ENCODE assay signal across 8 cellular contexts in the genomic region with DNA sequence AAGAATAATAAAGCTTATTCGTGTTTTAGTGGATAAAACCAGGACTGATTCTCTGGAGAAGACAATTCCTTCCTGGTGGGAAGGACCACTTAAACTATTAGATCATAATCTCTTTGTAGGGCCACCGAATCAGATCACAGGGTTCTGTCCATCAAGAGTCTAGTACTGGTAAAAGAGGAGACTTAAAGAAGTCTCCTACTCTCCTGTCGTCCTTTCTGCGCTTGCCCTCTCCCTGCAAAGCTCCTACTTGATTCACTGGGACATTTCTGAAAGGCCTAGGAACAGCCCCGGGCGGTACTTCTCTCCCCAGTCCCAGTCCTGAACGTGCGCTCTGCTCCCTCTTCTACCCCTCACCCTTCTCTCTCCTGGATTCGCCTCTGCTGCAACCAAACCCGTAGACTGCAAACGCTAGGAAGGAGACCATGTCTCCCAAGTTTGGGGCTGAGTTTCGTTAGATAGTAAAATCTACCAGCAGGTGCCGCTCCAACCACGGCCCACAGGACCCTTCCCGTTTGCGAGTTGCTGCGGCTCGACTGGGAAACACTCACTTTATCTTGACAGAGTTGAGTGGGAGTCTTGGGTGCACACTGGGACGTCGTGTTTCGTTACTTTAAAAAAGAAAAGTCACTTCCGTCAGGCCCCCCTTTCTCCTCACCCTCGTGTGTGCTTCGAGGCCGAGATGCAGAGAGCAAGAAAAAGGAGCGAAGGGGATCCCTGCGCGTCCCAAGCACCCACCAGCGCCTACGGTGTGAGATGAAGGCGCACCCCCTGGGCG. TPM values are rescaled to one million over a fixed set of nuclear protein-coding genes. Genes with fewer than 3 reads are reported as not detected.
DNase-seq lines count a peak whose midpoint lies in the region; ATAC-seq, FAIRE-seq and TF ChIP-seq lines count a peak whose summit lies in the region.

No MANE protein-coding gene starts in this region.

- H3K4me3 ChIP-seq in H7 (ENCODE audit: insufficient read depth, low read depth, low read length) (peak overlapping the region; percentile 18; the same call in 1 of the 2 replicates), endothelial cell of umbilical vein (replicated peaks in 1 of 3; ENCODE audit: insufficient read depth in 1 of 3, low read depth in 1 of 3, low read length in 3 of 3) (no peak overlapping the region)

- no peaks in the 10 kb centered on the region for H3K9me1 ChIP-seq in endothelial cell of umbilical vein (replicated peaks; ENCODE audit: control insufficient read depth, extremely low read depth, insufficient read depth, low read length)

- H3K27ac Mint-ChIP-seq in activated CD8-positive, alpha-beta T cell treated with anti-CD3 and anti-CD28 coated beads, Interleukin-2, amount 10 ng/mL, durations not matched to agents 7 days and 5 days = no peak overlapping the region

- dilution Hi-C loops in endothelial cell of umbilical vein (cut with MboI; ENCODE audit: extremely low pct_ligation_motif_present, low sequenced_read_pairs) = no loop called here

- H3K4me3 Mint-ChIP-seq in activated CD8-positive, alpha-beta T cell treated with anti-CD3 and anti-CD28 coated beads, Interleukin-2, amount 10 ng/mL, durations not matched to agents 7 days and 5 days = peak overlapping the region; percentile 65

- peak; percentile 70 to 80 for TF ChIP-seq CTCF in endothelial cell of umbilical vein (IDR thresholded peaks at IDR 0.05; ENCODE audit: extremely low read depth in 1 of 2, insufficient read depth in 1 of 2, low read depth in 1 of 2, low read length in 2 of 2)

- DNase-seq in AG08395 (ENCODE audit: low spot score) (peak; percentile 73), H7 (peak; percentile 88), NCI-H69 (lab: John Stamatoyannopoulos, UW) (peak; percentile 54), endothelial cell of umbilical vein (ENCODE audit: low read depth, low spot score) (peak; percentile 77), mucosa of gallbladder (ENCODE audit: low spot score) (peak; percentile 60)
- peak; percentile 79 for DNase-seq in activated CD8-positive, alpha-beta T cell treated with anti-CD3 and anti-CD28 coated beads, Interleukin-2, amount 10 ng/mL, durations not matched to agents 7 days and 5 days
- DNase-seq in stimulated activated CD8-positive, alpha-beta memory T cell treated with anti-CD3 and anti-CD28 coated beads, Interleukin-4, amount 100 ng/mL, for 48 hours = peak; percentile 83

- TF ChIP-seq POLR2A in endothelial cell of umbilical vein (IDR thresholded peaks at IDR 0.05; ENCODE audit: low read depth, low read length) = no peak

- POLR2A ChIA-PET in activated CD8-positive, alpha-beta T cell treated with anti-CD3 and anti-CD28 coated beads, Interleukin-2, amount 10 ng/mL, durations not matched to agents 7 days and 5 days (lab: Charles Lee) = interaction anchor here (0.6 kb wide), 1 partner anchor 52 kb away, joined by 3 read pairs; no protein-coding TSS in a partner anchor
- POLR2A ChIA-PET in endothelial cell of umbilical vein (lab: Charles Lee) = no interaction called here

- intact Hi-C loops in endothelial cell of umbilical vein (cut with micrococcal nuclease) = loop anchor here (1.0 kb wide), 4 partner anchors 73 to 158 kb away; no protein-coding TSS in a partner anchor

- no peaks in the 10 kb centered on the region for H3K79me2 ChIP-seq in endothelial cell of umbilical vein (ENCODE audit: control insufficient read depth, insufficient read depth, low read length)

- peaks cover 4% of the 10 kb centered on the region for H3K4me1 ChIP-seq in endothelial cell of umbilical vein (ENCODE audit: control insufficient read depth, extremely low read depth, insufficient read depth, low read length)

- ATAC-seq in activated CD8-positive, alpha-beta T cell treated with anti-CD3 and anti-CD28 coated beads, Interleukin-2, amount 10 ng/mL, durations not matched to agents 7 days and 5 days = peak; percentile 91
- no peak for ATAC-seq in HG03432 (IDR thresholded peaks at IDR 0.05; ENCODE audit: unreplicated experiment)

- peaks cover 5% of the 10 kb centered on the region for H3K4me1 Mint-ChIP-seq in activated CD8-positive, alpha-beta T cell treated with anti-CD3 and anti-CD28 coated beads, Interleukin-2, amount 10 ng/mL, durations not matched to agents 7 days and 5 days (ENCODE audit: low read depth)

- H3K36me3 Mint-ChIP-seq in activated CD8-positive, alpha-beta T cell treated with anti-CD3 and anti-CD28 coated beads, Interleukin-2, amount 10 ng/mL, durations not matched to agents 7 days and 5 days (ENCODE audit: low read depth) = no peaks in the 10 kb centered on the region

- H3K9me3 ChIP-seq in endothelial cell of umbilical vein (replicated peaks; ENCODE audit: control insufficient read depth, insufficient read depth, low read length) = no peaks in the 10 kb centered on the region

- H3K9me3 Mint-ChIP-seq in activated CD8-positive, alpha-beta T cell treated with anti-CD3 and anti-CD28 coated beads, Interleukin-2, amount 10 ng/mL, durations not matched to agents 7 days and 5 days (ENCODE audit: insufficient read depth) = no peaks in the 10 kb centered on the region

- no peak overlapping the region for H2AFZ ChIP-seq in endothelial cell of umbilical vein (ENCODE audit: low read depth, low read length)

- no peak overlapping the region for H3K4me2 ChIP-seq in endothelial cell of umbilical vein (ENCODE audit: insufficient read depth, low read length)

- CTCF ChIA-PET in activated CD8-positive, alpha-beta T cell treated with anti-CD3 and anti-CD28 coated beads, Interleukin-2, amount 10 ng/mL, durations not matched to agents 7 days and 5 days (lab: Charles Lee) = interaction anchor here (0.6 to 4.9 kb wide), 28 partner anchors 13 to 486 kb away, joined by 3 to 31 read pairs (median 4); a partner anchor contains a TSS
- CTCF ChIA-PET in endothelial cell of umbilical vein (lab: Charles Lee) = interaction anchor here (0.6 to 6.0 kb wide), 50 partner anchors 7 to 488 kb away, joined by 3 to 137 read pairs (median 5); a partner anchor contains a TSS

- H3K27me3 ChIP-seq in H7 (ENCODE audit: control insufficient read depth, insufficient read depth, low read length) (peaks cover 72% of the 10 kb centered on the region), endothelial cell of umbilical vein (ENCODE audit: control insufficient read depth in 2 of 2, insufficient read depth in 2 of 2, low read length in 2 of 2) (peaks cover 45 to 69% of the 10 kb centered on the region in 2 experiments)

- no peaks in the 10 kb centered on the region for H4K20me1 ChIP-seq in endothelial cell of umbilical vein (replicated peaks; ENCODE audit: control insufficient read depth, extremely low read depth, insufficient read depth, low read length)

- H3K36me3 ChIP-seq in H7 (replicated peaks; ENCODE audit: control insufficient read depth, insufficient read depth, low read length) (no peaks in the 10 kb centered on the region), endothelial cell of umbilical vein (ENCODE audit: control insufficient read depth in 2 of 2, extremely low read depth in 1 of 2, insufficient read depth in 2 of 2, low read length in 2 of 2) (no peaks in the 10 kb centered on the region)

- H3K27ac ChIP-seq in endothelial cell of umbilical vein (ENCODE audit: insufficient read depth, low read depth, low read length) = no peak overlapping the region

- H3K9ac ChIP-seq in endothelial cell of umbilical vein (replicated peaks; ENCODE audit: extremely low read depth, insufficient read depth, low read length) = no peak overlapping the region

- peak; percentile 89 for FAIRE-seq in endothelial cell of umbilical vein (lab: Jason Lieb, UNC)

- peaks cover 50% of the 10 kb centered on the region for H3K27me3 Mint-ChIP-seq in activated CD8-positive, alpha-beta T cell treated with anti-CD3 and anti-CD28 coated beads, Interleukin-2, amount 10 ng/mL, durations not matched to agents 7 days and 5 days (ENCODE audit: low read depth)

- no TSS peak for BruUV-seq in endothelial cell of umbilical vein (replicated peaks; lab: Mats Ljungman, UMichigan)

RNA-seq across cellular contexts. Expression of a gene that starts 1.0 kb away (rescaled TPM):
- total RNA-seq in H7 (2014; rRNA removed; shearing (Covaris generic)) = not detected in 2 replicates
- not detected for total RNA-seq in activated CD8-positive, alpha-beta T cell treated with anti-CD3 and anti-CD28 coated beads, Interleukin-2, amount 10 ng/mL, durations not matched to agents 7 days and 5 days
- total RNA-seq in endothelial cell of umbilical vein (not detected in 2 replicates), mucosa of gallbladder (not detected)
- polyA plus RNA-seq in endothelial cell of umbilical vein = not detected in 2 replicates
- not detected in 2 replicates for polyA plus RNA-seq in endothelial cell of umbilical vein (2011; cell fraction: cytosol; rRNA removed)
- polyA plus RNA-seq in endothelial cell of umbilical vein (2011; cell fraction: nucleus; rRNA removed) = not detected in 2 replicates
- polyA plus RNA-seq in endothelial cell of umbilical vein (2012) = not detected in 2 replicates
- not detected in 2 replicates for polyA minus RNA-seq in endothelial cell of umbilical vein
- polyA minus RNA-seq in endothelial cell of umbilical vein (2011; cell fraction: cytosol; rRNA and poly(A)+ RNA removed) = not detected
- not detected in 2 replicates for polyA minus RNA-seq in endothelial cell of umbilical vein (2011; cell fraction: nucleus; rRNA and poly(A)+ RNA removed)

RNA-seq across cellular contexts. Expression of a gene that starts 21.5 kb away (rescaled TPM):
- 63.9 and 79.4 TPM in 2 replicates for total RNA-seq in H7 (2014; rRNA removed; shearing (Covaris generic))
- 10 to 100 TPM; 12.8 to 14.2 TPM for total RNA-seq in activated CD8-positive, alpha-beta T cell treated with anti-CD3 and anti-CD28 coated beads, Interleukin-2, amount 10 ng/mL, durations not matched to agents 7 days and 5 days
- total RNA-seq in endothelial cell of umbilical vein (not detected in 2 replicates), mucosa of gallbladder (0.95 TPM)
- 0.06 and 0.17 TPM in 2 replicates for polyA plus RNA-seq in endothelial cell of umbilical vein
- 0.03 TPM in 2 replicates for polyA plus RNA-seq in endothelial cell of umbilical vein (2011; cell fraction: cytosol; rRNA removed)
- polyA plus RNA-seq in endothelial cell of umbilical vein (2011; cell fraction: nucleus; rRNA removed) = 0.06 TPM in 1 of 2 replicates, not detected in the other
- 0.17 and 0.37 TPM in 2 replicates for polyA plus RNA-seq in endothelial cell of umbilical vein (2012)
- polyA minus RNA-seq in endothelial cell of umbilical vein = 0.23 and 0.24 TPM in 2 replicates
- polyA minus RNA-seq in endothelial cell of umbilical vein (2011; cell fraction: cytosol; rRNA and poly(A)+ RNA removed) = not detected
- polyA minus RNA-seq in endothelial cell of umbilical vein (2011; cell fraction: nucleus; rRNA and poly(A)+ RNA removed) = not detected in 2 replicates

RNA-seq across cellular contexts. Expression of a gene that starts 30.9 kb away (rescaled TPM):
- total RNA-seq in H7 (2014; rRNA removed; shearing (Covaris generic)) = not detected in 2 replicates
- not detected for total RNA-seq in activated CD8-positive, alpha-beta T cell treated with anti-CD3 and anti-CD28 coated beads, Interleukin-2, amount 10 ng/mL, durations not matched to agents 7 days and 5 days
- total RNA-seq in endothelial cell of umbilical vein (not detected in 2 replicates), mucosa of gallbladder (0.17 TPM)
- not detected in 2 replicates for polyA plus RNA-seq in endothelial cell of umbilical vein
- not detected in 2 replicates for polyA plus RNA-seq in endothelial cell of umbilical vein (2011; cell fraction: cytosol; rRNA removed)
- polyA plus RNA-seq in endothelial cell of umbilical vein (2011; cell fraction: nucleus; rRNA removed) = 0.07 TPM in 1 of 2 replicates, not detected in the other
- polyA plus RNA-seq in endothelial cell of umbilical vein (2012) = not detected in 2 replicates
- not detected in 2 replicates for polyA minus RNA-seq in endothelial cell of umbilical vein
- not detected for polyA minus RNA-seq in endothelial cell of umbilical vein (2011; cell fraction: cytosol; rRNA and poly(A)+ RNA removed)
- polyA minus RNA-seq in endothelial cell of umbilical vein (2011; cell fraction: nucleus; rRNA and poly(A)+ RNA removed) = not detected in 2 replicates

RNA-seq across cellular contexts. Expression of a gene that starts 46.1 kb away (rescaled TPM):
- not detected in 2 replicates for total RNA-seq in H7 (2014; rRNA removed; shearing (Covaris generic))
- total RNA-seq in activated CD8-positive, alpha-beta T cell treated with anti-CD3 and anti-CD28 coated beads, Interleukin-2, amount 10 ng/mL, durations not matched to agents 7 days and 5 days = not detected
- total RNA-seq in endothelial cell of umbilical vein (not detected in 2 replicates), mucosa of gallbladder (0.52 TPM)
- polyA plus RNA-seq in endothelial cell of umbilical vein = not detected in 2 replicates
- not detected in 2 replicates for polyA plus RNA-seq in endothelial cell of umbilical vein (2011; cell fraction: cytosol; rRNA removed)
- 0.07 TPM in 1 of 2 replicates, not detected in the other for polyA plus RNA-seq in endothelial cell of umbilical vein (2011; cell fraction: nucleus; rRNA removed)
- polyA plus RNA-seq in endothelial cell of umbilical vein (2012) = not detected in 2 replicates
- polyA minus RNA-seq in endothelial cell of umbilical vein = not detected in 2 replicates
- not detected for polyA minus RNA-seq in endothelial cell of umbilical vein (2011; cell fraction: cytosol; rRNA and poly(A)+ RNA removed)
- polyA minus RNA-seq in endothelial cell of umbilical vein (2011; cell fraction: nucleus; rRNA and poly(A)+ RNA removed) = not detected in 2 replicates
